Comparison of ENCODE assay signal across 14 cellular contexts in genomic region chr15:60551147-60551780, GRCh38.
DNase-seq lines count a peak whose midpoint lies in the region; ATAC-seq and TF ChIP-seq lines count a peak whose summit lies in the region.
"Had no signal": no experiment of that assay in that cellular context is flagged by ENCODE, and none has a peak within 500 bp of the region (broad histone marks: within the 10 kb centered on the region; RNA-seq: fewer than 3 reads in every experiment).

No MANE protein-coding gene starts in this region.

- peaks cover 7% of the 10 kb centered on the region for H3K9me3 ChIP-seq in CD4-positive, alpha-beta T cell (ENCODE audit: control insufficient read depth, low read length)
- peaks cover 0 to 8% (median 0%) of the 10 kb centered on the region in 11 donors for H3K9me3 ChIP-seq in heart right ventricle
- H3K9me3 ChIP-seq: tibial nerve had no signal

- no peaks in the 10 kb centered on the region for H3K9me3 Mint-ChIP-seq in CD4-positive, alpha-beta T cell
- H3K9me3 Mint-ChIP-seq in activated T-helper 17 cell treated with anti-CD3 and anti-CD28 coated beads, Interleukin-2, amount 50 U/mL, for 72 hours = no peaks in the 10 kb centered on the region

- no peak overlapping the region for H3K4me3 ChIP-seq in heart right ventricle
- H3K4me3 ChIP-seq: BLaER1 treated with 17β-estradiol and CSF1 and Interleukin-3, amounts not matched to agents 10 nM and 100 nM; tibial nerve had no signal

- H3K27ac ChIP-seq in CD4-positive, alpha-beta T cell (ENCODE audit: low read depth, low read length) = peak overlapping the region; percentile 19
- no peak overlapping the region for H3K27ac ChIP-seq in heart right ventricle
- H3K27ac ChIP-seq: BLaER1 treated with 17β-estradiol and CSF1 and Interleukin-3, amounts not matched to agents 10 nM and 100 nM; tibial nerve had no signal

- peaks cover 94% of the 10 kb centered on the region for H3K4me1 Mint-ChIP-seq in CD4-positive, alpha-beta T cell (ENCODE audit: low read depth)
- peaks cover 80% of the 10 kb centered on the region for H3K4me1 Mint-ChIP-seq in activated T-helper 17 cell treated with anti-CD3 and anti-CD28 coated beads, Interleukin-2, amount 50 U/mL, for 72 hours

- CTCF ChIA-PET in CD4-positive, alpha-beta T cell (lab: Charles Lee) = interaction anchor here (0.6 to 2.7 kb wide), 12 partner anchors 8 to 43 kb away, joined by 3 to 15 read pairs (median 4); no protein-coding TSS in a partner anchor

- H3K27ac Mint-ChIP-seq in CD4-positive, alpha-beta T cell = peak overlapping the region; percentile 85
- H3K27ac Mint-ChIP-seq in activated T-helper 17 cell treated with anti-CD3 and anti-CD28 coated beads, Interleukin-2, amount 50 U/mL, for 72 hours = peak overlapping the region; percentile 97

- no peaks in the 10 kb centered on the region for H3K27me3 ChIP-seq in CD4-positive, alpha-beta T cell (ENCODE audit: control insufficient read depth, insufficient read depth, low read length)
- H3K27me3 ChIP-seq in heart right ventricle = no peaks in the 10 kb centered on the region
- H3K27me3 ChIP-seq: BLaER1 treated with 17β-estradiol and CSF1 and Interleukin-3, amounts not matched to agents 10 nM and 100 nM; tibial nerve had no signal

- DNase-seq in CD4-positive, alpha-beta T cell = no peak
- no peak for DNase-seq in superior temporal gyrus (ENCODE audit: extremely low spot score)
- DNase-seq in heart right ventricle = no peak
- no peak for DNase-seq in NCI-H2196 treated with DMSO at 0.1 percent for 48 hours (lab: John Stamatoyannopoulos, UW; ENCODE audit: unreplicated experiment)
- DNase-seq: amygdala, GOT3, NCI-H2227 treated with DMSO at 0.1 percent for 48 hours, RPMI8226 had no signal

- TF ChIP-seq CTCF in CD4-positive, alpha-beta T cell (IDR thresholded peaks at IDR 0.05) = no peak
- TF ChIP-seq CTCF in heart right ventricle (IDR thresholded peaks at IDR 0.05) = no peak

- POLR2A ChIA-PET in CD4-positive, alpha-beta T cell (lab: Charles Lee) = interaction anchor here (0.6 to 4.6 kb wide), 14 partner anchors 11 to 293 kb away, joined by 3 to 22 read pairs (median 5); no protein-coding TSS in a partner anchor

- peak; percentile 2 for ATAC-seq in CD4-positive, alpha-beta T cell (ENCODE audit: poor library complexity)
- ATAC-seq in GM18867 (IDR thresholded peaks at IDR 0.05; ENCODE audit: unreplicated experiment) (peak; percentile 49), HG02885 (IDR thresholded peaks at IDR 0.05; ENCODE audit: poor library complexity, unreplicated experiment) (peak; percentile 63), heart right ventricle (no peak), HG02678 (IDR thresholded peaks at IDR 0.05; ENCODE audit: unreplicated experiment) (no peak)
- peak; percentile 54 for ATAC-seq in activated T-helper 17 cell treated with anti-CD3 and anti-CD28 coated beads, Interleukin-2, amount 50 U/mL, for 72 hours (replicated peaks)

- intact Hi-C loops in CD4-positive, alpha-beta T cell (cut with DNase I, micrococcal nuclease) = loop anchor here in 1 of 2 experiments (5.0 kb wide), 1 partner anchor 44 kb away; no protein-coding TSS in a partner anchor
- intact Hi-C loops in heart right ventricle (cut with DNase I) = no loop called here

- peaks cover 68% of the 10 kb centered on the region for H3K36me3 Mint-ChIP-seq in CD4-positive, alpha-beta T cell (ENCODE audit: low read depth)
- peaks cover 100% of the 10 kb centered on the region for H3K36me3 Mint-ChIP-seq in activated T-helper 17 cell treated with anti-CD3 and anti-CD28 coated beads, Interleukin-2, amount 50 U/mL, for 72 hours (ENCODE audit: low read depth)

- H3K27me3 Mint-ChIP-seq in CD4-positive, alpha-beta T cell = no peaks in the 10 kb centered on the region
- H3K27me3 Mint-ChIP-seq in activated T-helper 17 cell treated with anti-CD3 and anti-CD28 coated beads, Interleukin-2, amount 50 U/mL, for 72 hours = no peaks in the 10 kb centered on the region

- WGBS in heart right ventricle, 2 donors = 68 to 75% methylated on average over 4 of the region's 4 CpGs

- H3K4me1 ChIP-seq in heart right ventricle = peaks cover 0 to 26% (median 18%) of the 10 kb centered on the region in 9 donors
- H3K4me1 ChIP-seq: BLaER1 treated with 17β-estradiol and CSF1 and Interleukin-3, amounts not matched to agents 10 nM and 100 nM had no signal

- H3K36me3 ChIP-seq in heart right ventricle = peaks cover 0 to 3% (median 0%) of the 10 kb centered on the region in 9 donors
- H3K36me3 ChIP-seq: BLaER1 treated with 17β-estradiol and CSF1 and Interleukin-3, amounts not matched to agents 10 nM and 100 nM; tibial nerve had no signal

- H3K4me3 Mint-ChIP-seq in CD4-positive, alpha-beta T cell = peak overlapping the region; percentile 31
- H3K4me3 Mint-ChIP-seq in activated T-helper 17 cell treated with anti-CD3 and anti-CD28 coated beads, Interleukin-2, amount 50 U/mL, for 72 hours = peak overlapping the region; percentile 82

Comparison
In these comparisons a context has a peak if more than half of its experiments do, and no peak if none do; other contexts are left out.
1. ATAC-seq: peak in CD4-positive, alpha-beta T cell (single experiment), GM18867 (single experiment), HG02885 (single experiment) and activated T-helper 17 cell treated with anti-CD3 and anti-CD28 coated beads, Interleukin-2, amount 50 U/mL, for 72 hours (single experiment); none in heart right ventricle (0 of 8) and HG02678 (single experiment).